Comparison of ENCODE assay signal across 16 cellular contexts in the genomic region with DNA sequence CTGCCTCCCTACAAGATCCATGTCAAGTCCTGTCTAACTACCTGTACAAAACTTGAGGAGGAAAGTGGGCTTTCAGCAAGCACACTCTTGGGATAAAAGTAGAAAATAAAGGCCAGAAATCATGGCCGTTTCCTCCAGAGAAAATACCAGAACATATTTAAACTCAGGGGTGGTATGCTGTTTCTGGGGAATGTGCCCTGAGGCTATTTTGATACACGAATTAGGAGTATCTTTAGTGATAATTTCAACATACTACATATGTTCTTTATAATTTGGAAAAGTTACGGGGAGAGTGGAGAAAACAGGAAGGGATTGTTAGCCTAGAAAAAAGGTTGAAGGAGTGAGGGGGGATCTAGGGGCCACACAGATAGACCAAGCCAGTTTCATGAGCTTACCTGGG. TPM values are rescaled to one million over a fixed set of nuclear protein-coding genes. Genes with fewer than 3 reads are reported as not detected.
DNase-seq lines count a peak whose midpoint lies in the region; ATAC-seq, FAIRE-seq and TF ChIP-seq lines count a peak whose summit lies in the region.
"Had no signal": no experiment of that assay in that cellular context is flagged by ENCODE, and none has a peak within 500 bp of the region (broad histone marks: within the 10 kb centered on the region; RNA-seq: fewer than 3 reads in every experiment).

No MANE protein-coding gene starts in this region.

- no peaks in the 10 kb centered on the region for H3F3A ChIP-seq in SK-N-SH (replicated peaks; ENCODE audit: insufficient read depth)

- intact Hi-C loops in K562 (cut with micrococcal nuclease): no loop called here

- H3K4me3 Mint-ChIP-seq in H9: no peak overlapping the region
- no peak overlapping the region for H3K4me3 Mint-ChIP-seq in activated CD4-positive, alpha-beta T cell treated with anti-CD3 and anti-CD28 coated beads, Interleukin-2, amount 10 ng/mL, durations not matched to agents 7 days and 5 days
- H3K4me3 Mint-ChIP-seq: CD8-positive, alpha-beta memory T cell had no signal

- 60% methylated on average over 3 of the region's 3 CpGs for WGBS in SK-N-SH (ENCODE audit: low lambda C conversion rate)
- no CpG with 5 or more reads among the region's 3 CpGs for WGBS in H9 (ENCODE audit: extremely low coverage, insufficient read length, low lambda C conversion rate)
- WGBS in K562 (ENCODE audit: insufficient coverage, low coverage, missing lambda C conversion rate): 28% methylated on average over 3 of the region's 3 CpGs

- TF ChIP-seq CTCF in SK-N-SH (IDR thresholded peaks at IDR 0.05) (no peak), H9 (conservative IDR thresholded peaks at IDR 0.05) (no peak), K562 (IDR thresholded peaks at IDR 0.05 in 2 of 3, conservative IDR thresholded peaks at IDR 0.05 in 1 of 3; ENCODE audit: insufficient read depth in 2 of 3, low read depth in 1 of 3, low read length in 3 of 3) (no peak), osteoblast (IDR thresholded peaks at IDR 0.05; ENCODE audit: extremely low read depth, low read depth, low read length) (no peak)

- H3K9me1 ChIP-seq in K562 (ENCODE audit: control insufficient read depth, insufficient read depth, low read length): no peaks in the 10 kb centered on the region

- no peak overlapping the region for H4K8ac ChIP-seq in H9 (replicated peaks; ENCODE audit: insufficient read length, low read depth, low read length)

- TF ChIP-seq POLR2A in K562 (conservative IDR thresholded peaks at IDR 0.05): no peak

- H4K20me1 ChIP-seq in SK-N-SH (ENCODE audit: insufficient read depth): no peaks in the 10 kb centered on the region
- H4K20me1 ChIP-seq in H9 (ENCODE audit: control insufficient read depth, insufficient read depth, insufficient read length): no peaks in the 10 kb centered on the region
- H4K20me1 ChIP-seq in K562 (replicated peaks; ENCODE audit: control insufficient read depth, insufficient read depth, low read length): no peaks in the 10 kb centered on the region
- no peaks in the 10 kb centered on the region for H4K20me1 ChIP-seq in osteoblast (ENCODE audit: insufficient read depth, low read length)
- H4K20me1 ChIP-seq: BLaER1 had no signal

- H3K4me3 ChIP-seq in SK-N-SH (ENCODE audit: low read depth in 2 of 2, low read length in 1 of 2) (no peak overlapping the region), K562 (no peak overlapping the region), osteoblast (ENCODE audit: insufficient read depth, low read length) (no peak overlapping the region), SJCRH30 (no peak overlapping the region)
- H3K4me3 ChIP-seq: BLaER1, GM12878 had no signal

- TF ChIP-seq RAD21 in SK-N-SH (IDR thresholded peaks at IDR 0.05; ENCODE audit: low read length): no peak
- no peak for TF ChIP-seq RAD21 in K562 (CRISPR knock-in tag; conservative IDR thresholded peaks at IDR 0.05 in 1 of 2, IDR thresholded peaks at IDR 0.05 in 1 of 2)

- DNase-seq in SK-N-SH: no peak
- no peak for DNase-seq in H9
- no peak for DNase-seq in K562 (ENCODE audit: extremely low read depth in 1 of 4, low spot score in 3 of 4)
- no peak for DNase-seq in osteoblast (ENCODE audit: insufficient read length, low spot score, missing footprints)
- no peak for DNase-seq in T1000 (lab: John Stamatoyannopoulos, UW)
- DNase-seq in activated CD4-positive, alpha-beta T cell treated with anti-CD3 and anti-CD28 coated beads, Interleukin-2, amount 10 ng/mL, durations not matched to agents 7 days and 5 days: no peak
- no peak for DNase-seq in SJCRH30
- DNase-seq: AML-193; Caco-2; CD8-positive, alpha-beta memory T cell; IMR-90 had no signal

- H2AK5ac ChIP-seq in H9 (ENCODE audit: insufficient read length, low read length): no peak overlapping the region

- H3K9me3 ChIP-seq in SK-N-SH: no peaks in the 10 kb centered on the region
- H3K9me3 ChIP-seq in H9 (ENCODE audit: control insufficient read depth, low read depth, low read length): no peaks in the 10 kb centered on the region
- no peaks in the 10 kb centered on the region for H3K9me3 ChIP-seq in K562 (replicated peaks; ENCODE audit: control insufficient read depth, insufficient read depth, low read depth, low read length)
- no peaks in the 10 kb centered on the region for H3K9me3 ChIP-seq in osteoblast (ENCODE audit: low read depth, low read length)
- H3K9me3 ChIP-seq in SJCRH30 (replicated peaks): no peaks in the 10 kb centered on the region
- H3K9me3 ChIP-seq: BLaER1, Caco-2 had no signal

- in situ Hi-C loops in K562 (cut with MboI): loop anchor here (5.0 kb wide), 1 partner anchor 142 kb away; no protein-coding TSS in a partner anchor

- CTCF ChIA-PET in SK-N-SH (lab: Yijun Ruan, JAX): interaction anchor here (1.1 to 6.8 kb wide), 5 partner anchors 7 to 146 kb away, joined by 3 to 90 read pairs (median 4); no protein-coding TSS in a partner anchor
- CTCF ChIA-PET in K562 (lab: Yijun Ruan, JAX; ENCODE audit: low intra/inter-chr PET ratio): interaction anchor here (0.9 kb wide), 1 partner anchor 647 kb away, joined by 8 read pairs; no protein-coding TSS in a partner anchor
- CTCF ChIA-PET in activated CD4-positive, alpha-beta T cell treated with anti-CD3 and anti-CD28 coated beads, Interleukin-2, amount 10 ng/mL, durations not matched to agents 7 days and 5 days (lab: Charles Lee): no interaction called here

- POLR2A ChIA-PET in SK-N-SH (lab: Yijun Ruan, JAX): no interaction called here
- POLR2A ChIA-PET in K562 (lab: Yijun Ruan, JAX): interaction anchor here (0.8 to 2.6 kb wide), 3 partner anchors 7 to 19 kb away, joined by 3 to 13 read pairs (median 4); no protein-coding TSS in a partner anchor
- POLR2A ChIA-PET in activated CD4-positive, alpha-beta T cell treated with anti-CD3 and anti-CD28 coated beads, Interleukin-2, amount 10 ng/mL, durations not matched to agents 7 days and 5 days (lab: Charles Lee): no interaction called here

- ATAC-seq in SK-N-SH treated with all-trans-retinoic acid at 6 μM for 48 hours: no peak
- ATAC-seq in K562: no peak
- ATAC-seq: GM12878 had no signal

- no peaks in the 10 kb centered on the region for H3K79me1 ChIP-seq in H9 (ENCODE audit: insufficient read depth, low read depth, low read length, poor library complexity, severe bottlenecking)

- no peak overlapping the region for H3K23ac ChIP-seq in H9 (ENCODE audit: insufficient read length, low read depth, low read length)

- no peak overlapping the region for H3K4ac ChIP-seq in H9 (ENCODE audit: low read depth, low read length)

- no peak overlapping the region for H2BK12ac ChIP-seq in H9 (ENCODE audit: insufficient read length, low read depth, low read length)

- peaks cover 3% of the 10 kb centered on the region in 2 experiments; a peak in 3 of 5 replicates for H3K9me3 Mint-ChIP-seq in H9
- no peaks in the 10 kb centered on the region for H3K9me3 Mint-ChIP-seq in activated CD4-positive, alpha-beta T cell treated with anti-CD3 and anti-CD28 coated beads, Interleukin-2, amount 10 ng/mL, durations not matched to agents 7 days and 5 days
- H3K9me3 Mint-ChIP-seq: CD8-positive, alpha-beta memory T cell had no signal

- H2BK5ac ChIP-seq in H9 (ENCODE audit: insufficient read length, low read length): no peak overlapping the region

- no peak overlapping the region for H4K91ac ChIP-seq in H9 (ENCODE audit: insufficient read length, low read depth, low read length)

- no peak overlapping the region for H3K4me2 ChIP-seq in SK-N-SH
- H3K4me2 ChIP-seq in H9 (ENCODE audit: insufficient read depth, insufficient read length, low read length): no peak overlapping the region
- no peak overlapping the region for H3K4me2 ChIP-seq in K562 (ENCODE audit: insufficient read depth, low read length)
- no peak overlapping the region for H3K4me2 ChIP-seq in osteoblast (ENCODE audit: insufficient read depth, low read length)
- H3K4me2 ChIP-seq: BLaER1 had no signal

- no peak overlapping the region for H4K5ac ChIP-seq in H9 (ENCODE audit: insufficient read length, low read depth, low read length)

- no peak overlapping the region for H3K18ac ChIP-seq in H9 (ENCODE audit: insufficient read length, low read depth, low read length)

- no peaks in the 10 kb centered on the region for H3K79me2 ChIP-seq in SK-N-SH (ENCODE audit: insufficient read depth)
- no peaks in the 10 kb centered on the region for H3K79me2 ChIP-seq in H9 (ENCODE audit: insufficient read depth, low read length)
- no peaks in the 10 kb centered on the region for H3K79me2 ChIP-seq in K562 (ENCODE audit: control insufficient read depth, insufficient read depth, low read length)
- H3K79me2 ChIP-seq in osteoblast (ENCODE audit: insufficient read depth, low read length): no peaks in the 10 kb centered on the region

- H3K27me3 ChIP-seq in SK-N-SH (ENCODE audit: insufficient read depth) (no peaks in the 10 kb centered on the region), H9 (ENCODE audit: insufficient read depth, low read length) (no peaks in the 10 kb centered on the region), K562 (ENCODE audit: control insufficient read depth in 2 of 2, insufficient read depth in 2 of 2, low read length in 2 of 2) (no peaks in the 10 kb centered on the region), osteoblast (ENCODE audit: insufficient read depth, low read length) (no peaks in the 10 kb centered on the region), SJCRH30 (no peaks in the 10 kb centered on the region)
- H3K27me3 ChIP-seq: BLaER1 had no signal

- no peak overlapping the region for H3K27ac Mint-ChIP-seq in H9
- no peak overlapping the region for H3K27ac Mint-ChIP-seq in activated CD4-positive, alpha-beta T cell treated with anti-CD3 and anti-CD28 coated beads, Interleukin-2, amount 10 ng/mL, durations not matched to agents 7 days and 5 days
- H3K27ac Mint-ChIP-seq: CD8-positive, alpha-beta memory T cell had no signal

- H3K9ac ChIP-seq in SK-N-SH (no peak overlapping the region), H9 (ENCODE audit: extremely low read depth, insufficient read length, low read length) (no peak overlapping the region), K562 (ENCODE audit: insufficient read depth in 1 of 2, low read depth in 2 of 2, low read length in 2 of 2) (no peak overlapping the region)
- H3K9ac ChIP-seq: BLaER1 had no signal

- H2BK120ac ChIP-seq in H9 (ENCODE audit: low read depth, low read length, poor library complexity, severe bottlenecking): no peak overlapping the region

- peaks cover 1% of the 10 kb centered on the region for H3K27me3 Mint-ChIP-seq in H9 (ENCODE audit: low read depth)
- peaks cover 3% of the 10 kb centered on the region for H3K27me3 Mint-ChIP-seq in activated CD4-positive, alpha-beta T cell treated with anti-CD3 and anti-CD28 coated beads, Interleukin-2, amount 10 ng/mL, durations not matched to agents 7 days and 5 days

- no peak overlapping the region for H2BK15ac ChIP-seq in H9 (ENCODE audit: low read depth, low read length)

- no peak overlapping the region for H3K14ac ChIP-seq in H9 (ENCODE audit: insufficient read depth, low read length)

- TF ChIP-seq EP300 in SK-N-SH (IDR thresholded peaks at IDR 0.05; ENCODE audit: borderline replicate concordance in 1 of 2, low read depth in 1 of 2, low read length in 1 of 2) (no peak), K562 (IDR thresholded peaks at IDR 0.05; ENCODE audit: low read length) (no peak)

- no peak overlapping the region for H3T11ph ChIP-seq in H9 (ENCODE audit: low read length)

- H3K27ac ChIP-seq in SK-N-SH (ENCODE audit: low read depth in 2 of 2, low read length in 1 of 2) (no peak overlapping the region), H9 (ENCODE audit: insufficient read length, low read depth, low read length) (no peak overlapping the region), K562 (ENCODE audit: extremely low read depth, low read depth, low read length) (no peak overlapping the region), osteoblast (ENCODE audit: low read depth, low read length) (no peak overlapping the region), SJCRH30 (no peak overlapping the region)
- H3K27ac ChIP-seq: 22Rv1, BLaER1 had no signal

- H3K4me1 Mint-ChIP-seq in H9: no peaks in the 10 kb centered on the region
- H3K4me1 Mint-ChIP-seq in activated CD4-positive, alpha-beta T cell treated with anti-CD3 and anti-CD28 coated beads, Interleukin-2, amount 10 ng/mL, durations not matched to agents 7 days and 5 days: no peaks in the 10 kb centered on the region
- H3K4me1 Mint-ChIP-seq: CD8-positive, alpha-beta memory T cell had no signal

- H2BK20ac ChIP-seq in H9 (ENCODE audit: low read depth, low read length, poor library complexity, severe bottlenecking): no peak overlapping the region

- no peaks in the 10 kb centered on the region; a peak in 1 of 7 replicates for H3K36me3 Mint-ChIP-seq in H9 (ENCODE audit: insufficient read depth in 1 of 3, low read depth in 3 of 3)
- H3K36me3 Mint-ChIP-seq in activated CD4-positive, alpha-beta T cell treated with anti-CD3 and anti-CD28 coated beads, Interleukin-2, amount 10 ng/mL, durations not matched to agents 7 days and 5 days (ENCODE audit: low read depth): no peaks in the 10 kb centered on the region
- H3K36me3 Mint-ChIP-seq: CD8-positive, alpha-beta memory T cell had no signal

- H3K9me2 ChIP-seq in SK-N-SH: no peaks in the 10 kb centered on the region

- H3K36me3 ChIP-seq in SK-N-SH (replicated peaks in 1 of 2; ENCODE audit: control insufficient read depth in 1 of 2, insufficient read depth in 2 of 2, low read length in 1 of 2) (no peaks in the 10 kb centered on the region), K562 (ENCODE audit: control insufficient read depth, insufficient read depth, low read length) (no peaks in the 10 kb centered on the region), osteoblast (ENCODE audit: insufficient read depth, low read length) (no peaks in the 10 kb centered on the region), SJCRH30 (no peaks in the 10 kb centered on the region)
- H3K36me3 ChIP-seq: BLaER1 had no signal

- H2AFZ ChIP-seq in SK-N-SH (ENCODE audit: low read depth) (0 out of 2 replicates have a peak overlapping the region, but pooled peaks have one; percentile 9), H9 (ENCODE audit: low read length) (peak overlapping the region; percentile 52), K562 (ENCODE audit: low read depth, low read length) (peak overlapping the region; percentile 43), osteoblast (ENCODE audit: low read length) (peak overlapping the region; percentile 10)

- H3K23me2 ChIP-seq in H9 (ENCODE audit: insufficient read length, low read depth, low read length, poor library complexity, severe bottlenecking): no peaks in the 10 kb centered on the region

- BruUV-seq in K562 (replicated peaks; lab: Mats Ljungman, UMichigan): no TSS peak

- H3K4me1 ChIP-seq in SK-N-SH (ENCODE audit: control insufficient read depth in 1 of 2, insufficient read depth in 2 of 2, low read depth in 1 of 2, low read length in 1 of 2) (0 out of 4 replicates have a peak, but pooled peaks cover 0 to 5% of the 10 kb centered on the region in 2 experiments), H9 (ENCODE audit: insufficient read depth, low read length) (no peaks in the 10 kb centered on the region), K562 (replicated peaks in 1 of 2; ENCODE audit: control insufficient read depth in 2 of 2, insufficient read depth in 2 of 2, low read length in 2 of 2) (peaks cover 0 to 13% of the 10 kb centered on the region in 2 experiments; a peak in 2 of 5 replicates), osteoblast (ENCODE audit: insufficient read depth, low read length) (no peaks in the 10 kb centered on the region), SJCRH30 (no peaks in the 10 kb centered on the region)
- H3K4me1 ChIP-seq: BLaER1, Caco-2 had no signal

- H3K56ac ChIP-seq in H9 (ENCODE audit: insufficient read length, low read depth, low read length): no peak overlapping the region

- no peak for FAIRE-seq in K562 (lab: Jason Lieb, UNC)
- FAIRE-seq: GM19239 had no signal

RNA-seq across cellular contexts. Expression of gene PDCD6IP, which starts 18.7 kb away (rescaled TPM):
- polyA plus RNA-seq in SK-N-SH (2012; rRNA removed) (49.1 and 60.4 TPM in 2 replicates), K562 (2011; rRNA removed) (275 and 299 TPM in 2 replicates), K562 (2014; fragmentation: Illumina TruSeq; extraction: Trizol) (90.9 and 107 TPM in 2 replicates), K562 (2014; fragmentation: Nextera tagmentation; extraction: Ambion mirVana) (10 to 100 TPM; 40.2 to 57.6 TPM), K562 (2014; rRNA removed) (90.5 and 122 TPM in 2 replicates)
- polyA plus RNA-seq in SK-N-SH (2012; cell fraction: cytosol; rRNA removed): 40.4 and 51.3 TPM in 2 replicates
- 94.5 and 183 TPM in 2 replicates for polyA plus RNA-seq in SK-N-SH (2012; cell fraction: nucleus; rRNA removed)
- total RNA-seq in H9 (2021) (104 and 109 TPM in 2 replicates), K562 (2014; rRNA removed) (118 and 141 TPM in 2 replicates), K562 (2014; rRNA removed; fragmentation: Illumina TruSeq; extraction: Trizol) (163 and 187 TPM in 2 replicates), K562 (2015; rRNA removed; fragmentation: Illumina TruSeq; extraction: Trizol) (158 and 168 TPM in 2 replicates), K562 (2021) (265 and 302 TPM in 2 replicates), osteoblast (251 and 283 TPM in 2 replicates)
- total RNA-seq in K562 (2011; cell fraction: chromatin; rRNA removed; ENCODE audit: low replicate concordance): 160 and 344 TPM in 2 replicates
- 122 and 124 TPM in 2 replicates for total RNA-seq in K562 (2011; cell fraction: nucleolus; rRNA removed)
- total RNA-seq in K562 (2011; cell fraction: nucleoplasm; rRNA removed): 160 and 236 TPM in 2 replicates
- 109 and 253 TPM in 2 replicates for polyA plus RNA-seq in K562 (2011; cell fraction: cytosol; rRNA removed)
- polyA plus RNA-seq in K562 (2011; cell fraction: nucleus; rRNA removed): 419 and 457 TPM in 2 replicates
- polyA plus RNA-seq in K562 (2012): 121 and 225 TPM in 2 replicates
- polyA minus RNA-seq in K562 (2011; rRNA and poly(A)+ RNA removed): 221 and 245 TPM in 2 replicates
- 240 and 262 TPM in 2 replicates for polyA minus RNA-seq in K562 (2011; cell fraction: cytosol; rRNA and poly(A)+ RNA removed)
- polyA minus RNA-seq in K562 (2011; cell fraction: nucleus; rRNA and poly(A)+ RNA removed): 269 and 348 TPM in 2 replicates
- total RNA-seq in activated CD4-positive, alpha-beta T cell treated with anti-CD3 and anti-CD28 coated beads, Interleukin-2, amount 10 ng/mL, durations not matched to agents 7 days and 5 days: 100 to 1,000 TPM; 164 to 193 TPM
- 44.1 and 49.9 TPM in 2 replicates for total RNA-seq in SJCRH30 (2014; rRNA removed; shearing (Covaris generic))
